In genomic region chr7:66458991-66459390, GRCh38 we compare ENCODE assay signal across 8 cellular contexts.
A peak's percentile ranks its signal among the peaks of the same experiment; 100 is the strongest.
DNase-seq lines count a peak whose midpoint lies in the region; TF ChIP-seq lines count a peak whose summit lies in the region.
"Not testable (repeated sequence)": the region's sequence is repeated elsewhere in the genome, so short reads cannot be mapped to it uniquely, and the experiment has no call there.

No MANE protein-coding gene starts in this region.

- H3K9me2 ChIP-seq in OCI-LY7 (ENCODE audit: insufficient read depth, low read length): not testable (repeated sequence)

- H3K9ac ChIP-seq in BLaER1: not testable (repeated sequence)

- POLR2A ChIA-PET in OCI-LY7 (lab: Charles Lee): interaction anchor here (0.7 to 1.0 kb wide), 2 partner anchors 16 to 212 kb away, joined by 4 read pairs; no protein-coding TSS in a partner anchor

- not testable (repeated sequence) for BruUV-seq in OCI-LY7 (replicated peaks; lab: Mats Ljungman, UMichigan)

- H3K27ac ChIP-seq in BLaER1: peak overlapping the region; percentile 53
- not testable (repeated sequence) for H3K27ac ChIP-seq in OCI-LY7 (ENCODE audit: low read depth, low read length, poor library complexity, severe bottlenecking)

- not testable (repeated sequence) for H3K9me3 Mint-ChIP-seq in activated naive CD8-positive, alpha-beta T cell treated with anti-CD3 and anti-CD28 coated beads for 36 hours; endothelial cell (ENCODE audit: unreplicated experiment)
- H3K9me3 Mint-ChIP-seq in nephron progenitor cell: peaks cover 13% of the 10 kb centered on the region

- in situ Hi-C loops in KBM-7 (cut with MboI; ENCODE audit: low pct_unique_long_range_greater_than_20kb, low sequenced_read_pairs): not testable (repeated sequence)

- not testable (repeated sequence) for H3K27me3 Mint-ChIP-seq in activated naive CD8-positive, alpha-beta T cell treated with anti-CD3 and anti-CD28 coated beads for 36 hours; endothelial cell (ENCODE audit: unreplicated experiment); nephron progenitor cell (ENCODE audit: low read depth, poor library complexity)

- not testable (repeated sequence) for H3K4me3 ChIP-seq in BLaER1; OCI-LY7 (ENCODE audit: low read depth, low read length, poor library complexity, severe bottlenecking)

- H3K27me3 ChIP-seq in BLaER1: not testable (repeated sequence)

- not testable (repeated sequence) for H3K36me3 ChIP-seq in BLaER1; OCI-LY7 (ENCODE audit: insufficient read depth, low read length)

- CTCF ChIA-PET in OCI-LY7 (lab: Charles Lee; ENCODE audit: unreplicated experiment): not testable (repeated sequence)

- peak overlapping the region; percentile 38 for H3K27ac Mint-ChIP-seq in activated naive CD8-positive, alpha-beta T cell treated with anti-CD3 and anti-CD28 coated beads for 36 hours
- peak overlapping the region; percentile 83 for H3K27ac Mint-ChIP-seq in endothelial cell (ENCODE audit: unreplicated experiment)
- peak overlapping the region; percentile 91 for H3K27ac Mint-ChIP-seq in nephron progenitor cell

- not testable (repeated sequence) for H3K79me2 ChIP-seq in OCI-LY7 (ENCODE audit: insufficient read depth, low read depth, low read length)

- H3K4me2 ChIP-seq in BLaER1: peak overlapping the region; percentile 64
- peak overlapping the region; percentile 35 for H3K4me2 ChIP-seq in OCI-LY7 (ENCODE audit: low read length)

- intact Hi-C loops in OCI-LY7 (cut with micrococcal nuclease; ENCODE audit: unreplicated experiment): not testable (repeated sequence)

- H2AFZ ChIP-seq in OCI-LY7 (ENCODE audit: low read length): peak overlapping the region; percentile 53; the same call in 1 of the 2 replicates

- not testable (repeated sequence) for H3K4me3 Mint-ChIP-seq in activated naive CD8-positive, alpha-beta T cell treated with anti-CD3 and anti-CD28 coated beads for 36 hours; endothelial cell (ENCODE audit: unreplicated experiment); nephron progenitor cell

- DNase-seq in Daoy (ENCODE audit: low read depth) (peak; percentile 59), KBM-7 (peak; percentile 77), OCI-LY7 (ENCODE audit: low spot score) (peak; percentile 23), UCSD-AML1 (lab: John Stamatoyannopoulos, UW; ENCODE audit: unreplicated experiment) (peak; percentile 17)
- DNase-seq in activated naive CD8-positive, alpha-beta T cell treated with anti-CD3 and anti-CD28 coated beads for 36 hours; endothelial cell (ENCODE audit: low spot score); nephron progenitor cell: not testable (repeated sequence)

- peaks cover 23% of the 10 kb centered on the region for H3K9me3 ChIP-seq in BLaER1
- H3K9me3 ChIP-seq in OCI-LY7 (ENCODE audit: low read length): not testable (repeated sequence)

- H3K4me1 ChIP-seq in BLaER1 (peaks cover 60% of the 10 kb centered on the region), OCI-LY7 (ENCODE audit: insufficient read depth, low read length, poor library complexity, severe bottlenecking) (peaks cover 20% of the 10 kb centered on the region)

- H3K36me3 Mint-ChIP-seq in activated naive CD8-positive, alpha-beta T cell treated with anti-CD3 and anti-CD28 coated beads for 36 hours: peaks cover 29% of the 10 kb centered on the region
- H3K36me3 Mint-ChIP-seq in endothelial cell (ENCODE audit: low read depth, unreplicated experiment): not testable (repeated sequence)
- H3K36me3 Mint-ChIP-seq in nephron progenitor cell (ENCODE audit: low read depth): peaks cover 36% of the 10 kb centered on the region

- peaks cover 34% of the 10 kb centered on the region for H3K4me1 Mint-ChIP-seq in activated naive CD8-positive, alpha-beta T cell treated with anti-CD3 and anti-CD28 coated beads for 36 hours
- peaks cover 16% of the 10 kb centered on the region for H3K4me1 Mint-ChIP-seq in endothelial cell (ENCODE audit: unreplicated experiment)
- H3K4me1 Mint-ChIP-seq in nephron progenitor cell: peaks cover 16% of the 10 kb centered on the region

- not testable (repeated sequence) for TF ChIP-seq CTCF in OCI-LY7 (conservative IDR thresholded peaks at IDR 0.05; ENCODE audit: low read length); endothelial cell (IDR thresholded peaks at IDR 0.05; ENCODE audit: unreplicated experiment); nephron progenitor cell (IDR thresholded peaks at IDR 0.05)

- not testable (repeated sequence) for H4K20me1 ChIP-seq in BLaER1; OCI-LY7 (ENCODE audit: insufficient read depth, low read length)

Comparison
In these comparisons a context has a peak if more than half of its experiments do, and no peak if none do; other contexts are left out.
1. H3K27ac Mint-ChIP-seq: peak in every context shown above with its lines; median percentile 91 in nephron progenitor cell; 83 in endothelial cell; 38 in activated naive CD8-positive, alpha-beta T cell treated with anti-CD3 and anti-CD28 coated beads for 36 hours.